Comparison of ENCODE assay signal across 8 cellular contexts in the genomic region with DNA sequence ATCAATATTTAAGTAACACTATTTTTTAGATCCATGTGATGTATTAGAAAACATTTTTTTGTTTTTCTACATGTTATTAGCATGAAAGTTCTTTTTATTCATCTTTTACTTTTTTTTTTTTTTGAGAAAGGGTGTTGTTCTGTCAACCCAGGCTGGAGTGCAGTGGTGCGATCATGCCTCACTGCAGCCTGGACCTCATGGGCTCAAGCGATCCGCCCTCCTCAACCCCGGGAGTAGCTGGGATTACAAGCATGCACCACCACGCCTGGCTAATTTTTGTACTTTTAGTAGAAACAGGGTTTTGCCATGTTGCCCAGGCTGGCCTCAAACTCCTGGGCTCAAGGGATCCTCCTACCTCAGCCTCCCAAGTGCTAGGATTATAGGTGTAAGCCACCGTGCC. TPM values are rescaled to one million over a fixed set of nuclear protein-coding genes. Genes with fewer than 3 reads are reported as not detected.
DNase-seq lines count a peak whose midpoint lies in the region; ATAC-seq and TF ChIP-seq lines count a peak whose summit lies in the region.
"Not testable (repeated sequence)": the region's sequence is repeated elsewhere in the genome, so short reads cannot be mapped to it uniquely, and the experiment has no call there.

No MANE protein-coding gene starts in this region.

- H3K9ac ChIP-seq in Karpas-422 (ENCODE audit: low read length): peak overlapping the region; percentile 52; the same call in 1 of the 2 replicates

- not testable (repeated sequence) for TF ChIP-seq CTCF in 22Rv1 (IDR thresholded peaks at IDR 0.05); Peyer's patch (IDR thresholded peaks at IDR 0.05); progenitor cell of endocrine pancreas (IDR thresholded peaks at IDR 0.05; ENCODE audit: unreplicated experiment); suprapubic skin (IDR thresholded peaks at IDR 0.05)

- WGBS in suprapubic skin: 98% methylated on average over 6 of the region's 6 CpGs

- H3K27ac Mint-ChIP-seq in memory B cell: not testable (repeated sequence)
- H3K27ac Mint-ChIP-seq in progenitor cell of endocrine pancreas: peak overlapping the region; percentile 73

- not testable (repeated sequence) for H3K9me3 Mint-ChIP-seq in memory B cell; progenitor cell of endocrine pancreas (ENCODE audit: low read depth)

- peaks cover 11% of the 10 kb centered on the region; the same call in 1 of the 2 replicates for H3K36me3 ChIP-seq in Karpas-422 (ENCODE audit: insufficient read depth, low read length)
- H3K36me3 ChIP-seq in Peyer's patch: not testable (repeated sequence)
- H3K36me3 ChIP-seq in suprapubic skin: peaks cover 13% of the 10 kb centered on the region

- peaks cover 30% of the 10 kb centered on the region for H3K4me1 Mint-ChIP-seq in memory B cell
- H3K4me1 Mint-ChIP-seq in progenitor cell of endocrine pancreas (ENCODE audit: low read depth): peaks cover 42% of the 10 kb centered on the region

- TF ChIP-seq POLR2A in Peyer's patch (IDR thresholded peaks at IDR 0.05); suprapubic skin (IDR thresholded peaks at IDR 0.05): not testable (repeated sequence)

- peak; percentile 55 for DNase-seq in DMS53 (lab: John Stamatoyannopoulos, UW)
- DNase-seq in Karpas-422: peak; percentile 72
- DNase-seq in Peyer's patch; epithelial cell of prostate (ENCODE audit: low read depth, low spot score); memory B cell (ENCODE audit: low spot score in 2 of 2); progenitor cell of endocrine pancreas (ENCODE audit: low spot score, unreplicated experiment); suprapubic skin (ENCODE audit: low spot score in 2 of 2): not testable (repeated sequence)

- not testable (repeated sequence) for H3K9me2 ChIP-seq in Karpas-422 (replicated peaks; ENCODE audit: insufficient read depth, low read length)

- H3K4me3 ChIP-seq in Karpas-422 (ENCODE audit: low read length): peak overlapping the region; percentile 22; the same call in 1 of the 2 replicates
- H3K4me3 ChIP-seq in Peyer's patch, suprapubic skin: not testable (repeated sequence)

- peak overlapping the region; percentile 71 for H3K4me2 ChIP-seq in Karpas-422 (ENCODE audit: low read depth, low read length, poor library complexity, severe bottlenecking)

- peak overlapping the region; percentile 65 for H3K27ac ChIP-seq in 22Rv1
- H3K27ac ChIP-seq in Karpas-422 (ENCODE audit: low read length): peak overlapping the region; percentile 88
- H3K27ac ChIP-seq in Peyer's patch: peak overlapping the region in 3 of 4 donors; percentile 56 to 74 (median 70)
- peak overlapping the region; percentile 27 for H3K27ac ChIP-seq in epithelial cell of prostate
- H3K27ac ChIP-seq in suprapubic skin: peak overlapping the region; percentile 4

- peak; percentile 23 for ATAC-seq in memory B cell (ENCODE audit: low read depth)

- H3K4me3 Mint-ChIP-seq in memory B cell; progenitor cell of endocrine pancreas (ENCODE audit: low read depth): not testable (repeated sequence)

- H3K9me3 ChIP-seq in Karpas-422 (ENCODE audit: low read length); Peyer's patch; suprapubic skin: not testable (repeated sequence)

- TF ChIP-seq EP300 in suprapubic skin (IDR thresholded peaks at IDR 0.05): not testable (repeated sequence)

- H3K4me1 ChIP-seq in Karpas-422 (ENCODE audit: low read length): peaks cover 64% of the 10 kb centered on the region
- H3K4me1 ChIP-seq in Peyer's patch: not testable (repeated sequence)
- H3K4me1 ChIP-seq in suprapubic skin: peaks cover 29% of the 10 kb centered on the region

- not testable (repeated sequence) for H2AFZ ChIP-seq in Karpas-422 (ENCODE audit: low read length)

- H4K20me1 ChIP-seq in Karpas-422 (ENCODE audit: insufficient read depth, low read depth, low read length): peaks cover 17% of the 10 kb centered on the region

- not testable (repeated sequence) for H3K27me3 Mint-ChIP-seq in memory B cell, progenitor cell of endocrine pancreas

- H3K36me3 Mint-ChIP-seq in memory B cell: peaks cover 12% of the 10 kb centered on the region
- H3K36me3 Mint-ChIP-seq in progenitor cell of endocrine pancreas (ENCODE audit: insufficient read depth): not testable (repeated sequence)

- not testable (repeated sequence) for H3K27me3 ChIP-seq in Karpas-422 (ENCODE audit: low read length); Peyer's patch; suprapubic skin

- peaks cover 38% of the 10 kb centered on the region for H3K79me2 ChIP-seq in Karpas-422 (ENCODE audit: low read length)

RNA-seq across cellular contexts. Expression of a gene that starts 17.8 kb away (rescaled TPM):
- 30.5 and 40.0 TPM in 2 replicates for total RNA-seq in Karpas-422 (2014; rRNA removed; shearing (Covaris generic); ENCODE audit: low replicate concordance)
- total RNA-seq in Peyer's patch: 100 to 1,000 TPM; 107 to 169 (median 140) TPM
- total RNA-seq in progenitor cell of endocrine pancreas: 63.6 and 67.0 TPM in 2 replicates
- total RNA-seq in suprapubic skin: 100 to 1,000 TPM in 2 of 4 donors, 10 to 100 TPM in 2; 70.0 to 185 (median 95.5) TPM

RNA-seq across cellular contexts. Expression of a gene that starts 58.2 kb away (rescaled TPM):
- total RNA-seq in Karpas-422 (2014; rRNA removed; shearing (Covaris generic); ENCODE audit: low replicate concordance): 208 and 281 TPM in 2 replicates
- total RNA-seq in Peyer's patch (100 to 1,000 TPM; 175 to 281 (median 193) TPM), progenitor cell of endocrine pancreas (445 and 460 TPM in 2 replicates), suprapubic skin (100 to 1,000 TPM; 126 to 233 (median 165) TPM)

RNA-seq across cellular contexts. Expression of a gene that starts 58.4 kb away (rescaled TPM):
- 141 and 167 TPM in 2 replicates for total RNA-seq in Karpas-422 (2014; rRNA removed; shearing (Covaris generic); ENCODE audit: low replicate concordance)
- total RNA-seq in Peyer's patch: 100 to 1,000 TPM; 361 to 651 (median 454) TPM
- 388 and 399 TPM in 2 replicates for total RNA-seq in progenitor cell of endocrine pancreas
- total RNA-seq in suprapubic skin: 100 to 1,000 TPM; 263 to 400 (median 287) TPM

Comparison
In these comparisons a context has a peak if more than half of its experiments do, and no peak if none do; other contexts are left out.
1. H3K27ac ChIP-seq: peak in every context shown above with its lines; median percentile 88 in Karpas-422; 70 in Peyer's patch; 65 in 22Rv1; 27 in epithelial cell of prostate; 4 in suprapubic skin.